In the genomic region with DNA sequence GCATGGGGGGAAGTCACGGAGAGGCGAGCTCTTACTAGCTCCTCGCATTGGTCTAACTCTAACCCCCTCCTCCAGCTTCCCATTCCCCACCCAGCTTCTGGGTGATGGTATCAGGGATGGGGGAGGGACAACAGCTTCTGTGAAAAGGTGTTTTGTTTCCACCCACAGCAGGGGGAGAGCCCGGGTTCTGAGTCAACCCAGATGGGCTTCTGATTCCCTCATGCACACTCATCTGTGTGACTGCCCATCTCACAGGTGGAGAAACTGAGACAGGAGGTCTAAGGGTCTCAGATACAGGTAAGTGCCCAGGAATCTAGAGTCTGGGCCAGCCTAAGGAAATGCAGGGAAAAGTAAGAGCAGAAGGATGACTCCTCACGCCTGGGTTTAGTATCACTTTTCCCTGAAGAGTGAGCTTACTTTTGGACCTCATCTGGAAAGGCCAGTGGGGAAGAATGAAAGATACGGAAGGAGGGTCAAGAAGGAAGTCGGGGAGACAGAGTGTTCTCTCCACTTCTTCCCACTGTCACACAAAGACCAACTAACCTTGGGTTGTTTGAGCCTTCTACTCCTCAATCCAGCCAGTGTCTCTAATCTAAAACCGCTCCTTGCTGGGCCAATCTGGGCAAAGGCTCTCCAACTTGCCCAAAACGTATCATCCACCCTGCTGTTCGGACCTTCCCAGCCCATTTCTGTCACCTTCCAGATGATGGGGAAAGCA, we compare ENCODE assay signal across 8 cellular contexts. TPM values are rescaled to one million over a fixed set of nuclear protein-coding genes. Genes with fewer than 3 reads are reported as not detected.
A peak's percentile ranks its signal among the peaks of the same experiment; 100 is the strongest.
DNase-seq lines count a peak whose midpoint lies in the region; ATAC-seq, FAIRE-seq and TF ChIP-seq lines count a peak whose summit lies in the region.
"Had no signal": no experiment of that assay in that cellular context is flagged by ENCODE, and none has a peak within 500 bp of the region (broad histone marks: within the 10 kb centered on the region; RNA-seq: fewer than 3 reads in every experiment).

No MANE protein-coding gene starts in this region.

- POLR2A ChIA-PET in PC-3 (lab: Charles Lee; ENCODE audit: unreplicated experiment) (interaction anchor here (0.6 kb wide), 1 partner anchor 21 kb away, joined by 4 read pairs; no protein-coding TSS in a partner anchor), endothelial cell of umbilical vein (lab: Charles Lee) (interaction anchor here (0.9 kb wide), 1 partner anchor 70 kb away, joined by 3 read pairs; no protein-coding TSS in a partner anchor)

- H3K9me1 ChIP-seq in endothelial cell of umbilical vein (replicated peaks; ENCODE audit: control insufficient read depth, extremely low read depth, insufficient read depth, low read length) = no peaks in the 10 kb centered on the region

- no peak overlapping the region for H3K9ac ChIP-seq in PC-3 (ENCODE audit: low read length)
- no peak overlapping the region for H3K9ac ChIP-seq in endothelial cell of umbilical vein (replicated peaks; ENCODE audit: extremely low read depth, insufficient read depth, low read length)

- DNase-seq in PC-3 (no peak), endothelial cell of umbilical vein (ENCODE audit: low read depth, low spot score) (no peak), skeletal muscle cell (ENCODE audit: low read depth) (no peak), MV-4-11 (lab: John Stamatoyannopoulos, UW) (no peak)
- DNase-seq: NCI-H2107 had no signal

- peaks cover 13% of the 10 kb centered on the region for H3F3A ChIP-seq in PC-3 (ENCODE audit: low read length, unreplicated experiment)

- no peaks in the 10 kb centered on the region for H3K9me2 ChIP-seq in PC-3 (replicated peaks; ENCODE audit: low read length)

- H3K4me1 ChIP-seq in PC-3 (ENCODE audit: insufficient read depth, low read length) (peaks cover 39% of the 10 kb centered on the region), endothelial cell of umbilical vein (ENCODE audit: control insufficient read depth, extremely low read depth, insufficient read depth, low read length) (peaks cover 42% of the 10 kb centered on the region)

- H3K27ac ChIP-seq in PC-3 (ENCODE audit: low read length) = no peak overlapping the region
- H3K27ac ChIP-seq in endothelial cell of umbilical vein (ENCODE audit: insufficient read depth, low read depth, low read length) = peak overlapping the region; percentile 79

- H3K36me3 ChIP-seq in PC-3 (ENCODE audit: low read depth, low read length) (peaks cover 21% of the 10 kb centered on the region), endothelial cell of umbilical vein (ENCODE audit: control insufficient read depth in 2 of 2, extremely low read depth in 1 of 2, insufficient read depth in 2 of 2, low read length in 2 of 2) (peaks cover 19 to 20% of the 10 kb centered on the region in 2 experiments)

- H3K79me2 ChIP-seq in PC-3 (ENCODE audit: low read length) = peaks cover 46% of the 10 kb centered on the region
- peaks cover 41% of the 10 kb centered on the region for H3K79me2 ChIP-seq in endothelial cell of umbilical vein (ENCODE audit: control insufficient read depth, insufficient read depth, low read length)

- H3K9me3 ChIP-seq in PC-3 (ENCODE audit: low read length) (no peaks in the 10 kb centered on the region), endothelial cell of umbilical vein (replicated peaks; ENCODE audit: control insufficient read depth, insufficient read depth, low read length) (no peaks in the 10 kb centered on the region)

- H4K20me1 ChIP-seq in PC-3 (ENCODE audit: low read length) = peaks cover 35% of the 10 kb centered on the region
- H4K20me1 ChIP-seq in endothelial cell of umbilical vein (replicated peaks; ENCODE audit: control insufficient read depth, extremely low read depth, insufficient read depth, low read length) = no peaks in the 10 kb centered on the region

- ATAC-seq in PC-3 (no peak), GM21390 (IDR thresholded peaks at IDR 0.05; ENCODE audit: unreplicated experiment) (no peak), HG02973 (IDR thresholded peaks at IDR 0.05; ENCODE audit: unreplicated experiment) (no peak)

- H3K27me3 ChIP-seq in PC-3 (ENCODE audit: low read length) (no peaks in the 10 kb centered on the region), endothelial cell of umbilical vein (ENCODE audit: control insufficient read depth in 2 of 2, insufficient read depth in 2 of 2, low read length in 2 of 2) (no peaks in the 10 kb centered on the region)

- BruUV-seq in PC-3 (replicated peaks; lab: Mats Ljungman, UMichigan) (TSS peak; percentile 25), endothelial cell of umbilical vein (replicated peaks; lab: Mats Ljungman, UMichigan) (no TSS peak)

- H3K4me2 ChIP-seq in PC-3 (ENCODE audit: low read length) (peak overlapping the region; percentile 100), endothelial cell of umbilical vein (ENCODE audit: insufficient read depth, low read length) (peak overlapping the region; percentile 52)

- intact Hi-C loops in PC-3 (cut with micrococcal nuclease) (no loop called here), endothelial cell of umbilical vein (cut with micrococcal nuclease) (loop anchor here (10.0 kb wide), 2 partner anchors 149 to 621 kb away; a partner anchor contains a TSS)

- no peak for TF ChIP-seq POLR2A in endothelial cell of umbilical vein (IDR thresholded peaks at IDR 0.05; ENCODE audit: low read depth, low read length)

- H3K4me3 ChIP-seq in PC-3 (ENCODE audit: low read length) (peak overlapping the region; percentile 81), endothelial cell of umbilical vein (replicated peaks in 1 of 3; ENCODE audit: insufficient read depth in 1 of 3, low read depth in 1 of 3, low read length in 3 of 3) (peak overlapping the region in 1 of 3 experiments; percentile 69), skeletal muscle cell (ENCODE audit: low read depth, low read length) (peak overlapping the region; percentile 81)

- CTCF ChIA-PET in PC-3 (lab: Charles Lee) = no interaction called here
- CTCF ChIA-PET in endothelial cell of umbilical vein (lab: Charles Lee) = interaction anchor here (1.2 to 3.0 kb wide), 5 partner anchors 15 to 152 kb away, joined by 5 to 25 read pairs (median 12); a partner anchor contains a TSS

- TF ChIP-seq CTCF in PC-3 (conservative IDR thresholded peaks at IDR 0.05; ENCODE audit: low read depth, low read length) (no peak), endothelial cell of umbilical vein (IDR thresholded peaks at IDR 0.05; ENCODE audit: extremely low read depth in 1 of 2, insufficient read depth in 1 of 2, low read depth in 1 of 2, low read length in 2 of 2) (no peak)

- dilution Hi-C loops in endothelial cell of umbilical vein (cut with MboI; ENCODE audit: extremely low pct_ligation_motif_present, low sequenced_read_pairs) = no loop called here

- FAIRE-seq in endothelial cell of umbilical vein (lab: Jason Lieb, UNC) = no peak

- H2AFZ ChIP-seq in PC-3 (ENCODE audit: low read length) = no peak overlapping the region
- no peak overlapping the region for H2AFZ ChIP-seq in endothelial cell of umbilical vein (ENCODE audit: low read depth, low read length)

RNA-seq across cellular contexts. Expression of a gene that starts 3.1 kb away (rescaled TPM):
- total RNA-seq in PC-3 (2014; rRNA removed) (0.63 and 0.77 TPM in 2 replicates), endothelial cell of umbilical vein (1.7 and 2.1 TPM in 2 replicates)
- polyA plus RNA-seq in endothelial cell of umbilical vein = 0.72 TPM in 2 replicates
- 0.75 and 0.83 TPM in 2 replicates for polyA plus RNA-seq in endothelial cell of umbilical vein (2011; cell fraction: cytosol; rRNA removed)
- 0.70 and 0.83 TPM in 2 replicates for polyA plus RNA-seq in endothelial cell of umbilical vein (2011; cell fraction: nucleus; rRNA removed)
- 1.6 and 2.4 TPM in 2 replicates for polyA plus RNA-seq in endothelial cell of umbilical vein (2012)
- polyA minus RNA-seq in endothelial cell of umbilical vein = 0.98 and 1.0 TPM in 2 replicates
- polyA minus RNA-seq in endothelial cell of umbilical vein (2011; cell fraction: cytosol; rRNA and poly(A)+ RNA removed) = 1.6 TPM
- 0.24 and 0.38 TPM in 2 replicates for polyA minus RNA-seq in endothelial cell of umbilical vein (2011; cell fraction: nucleus; rRNA and poly(A)+ RNA removed)

RNA-seq across cellular contexts. Expression of a gene that starts 11.2 kb away (rescaled TPM):
- total RNA-seq in PC-3 (2014; rRNA removed) (14.6 and 16.4 TPM in 2 replicates), endothelial cell of umbilical vein (16.5 and 17.3 TPM in 2 replicates)
- polyA plus RNA-seq in endothelial cell of umbilical vein = 10.4 and 12.1 TPM in 2 replicates
- polyA plus RNA-seq in endothelial cell of umbilical vein (2011; cell fraction: cytosol; rRNA removed) = 5.0 and 7.6 TPM in 2 replicates
- 18.5 and 22.3 TPM in 2 replicates for polyA plus RNA-seq in endothelial cell of umbilical vein (2011; cell fraction: nucleus; rRNA removed)
- polyA plus RNA-seq in endothelial cell of umbilical vein (2012) = 10.1 and 11.7 TPM in 2 replicates
- 10.2 and 10.9 TPM in 2 replicates for polyA minus RNA-seq in endothelial cell of umbilical vein
- 12.5 TPM for polyA minus RNA-seq in endothelial cell of umbilical vein (2011; cell fraction: cytosol; rRNA and poly(A)+ RNA removed)
- polyA minus RNA-seq in endothelial cell of umbilical vein (2011; cell fraction: nucleus; rRNA and poly(A)+ RNA removed) = 9.7 and 18.8 TPM in 2 replicates

RNA-seq across cellular contexts. Expression of a gene that starts 28.7 kb away (rescaled TPM):
- 103 and 126 TPM in 2 replicates for total RNA-seq in PC-3 (2014; rRNA removed)
- total RNA-seq in endothelial cell of umbilical vein = 282 and 301 TPM in 2 replicates
- polyA plus RNA-seq in endothelial cell of umbilical vein = 215 and 230 TPM in 2 replicates
- 140 and 162 TPM in 2 replicates for polyA plus RNA-seq in endothelial cell of umbilical vein (2011; cell fraction: cytosol; rRNA removed)
- 382 and 429 TPM in 2 replicates for polyA plus RNA-seq in endothelial cell of umbilical vein (2011; cell fraction: nucleus; rRNA removed)
- polyA plus RNA-seq in endothelial cell of umbilical vein (2012) = 185 and 188 TPM in 2 replicates
- 426 and 435 TPM in 2 replicates for polyA minus RNA-seq in endothelial cell of umbilical vein
- polyA minus RNA-seq in endothelial cell of umbilical vein (2011; cell fraction: cytosol; rRNA and poly(A)+ RNA removed) = 351 TPM
- 222 and 293 TPM in 2 replicates for polyA minus RNA-seq in endothelial cell of umbilical vein (2011; cell fraction: nucleus; rRNA and poly(A)+ RNA removed)

RNA-seq across cellular contexts. Expression of a gene that starts 29.4 kb away (rescaled TPM):
- total RNA-seq in PC-3 (2014; rRNA removed) (2.2 and 2.5 TPM in 2 replicates), endothelial cell of umbilical vein (0.30 TPM in 1 of 2 replicates, not detected in the other)
- polyA plus RNA-seq in endothelial cell of umbilical vein = 0.03 and 0.14 TPM in 2 replicates
- polyA plus RNA-seq in endothelial cell of umbilical vein (2011; cell fraction: cytosol; rRNA removed) = 0.06 and 0.09 TPM in 2 replicates
- 0.11 and 0.21 TPM in 2 replicates for polyA plus RNA-seq in endothelial cell of umbilical vein (2011; cell fraction: nucleus; rRNA removed)
- polyA plus RNA-seq in endothelial cell of umbilical vein (2012) = 0.12 TPM in 1 of 2 replicates, not detected in the other
- polyA minus RNA-seq in endothelial cell of umbilical vein = 0.15 TPM in 1 of 2 replicates, not detected in the other
- 1.5 TPM for polyA minus RNA-seq in endothelial cell of umbilical vein (2011; cell fraction: cytosol; rRNA and poly(A)+ RNA removed)
- polyA minus RNA-seq in endothelial cell of umbilical vein (2011; cell fraction: nucleus; rRNA and poly(A)+ RNA removed) = not detected in 2 replicates
- total RNA-seq: glomerular endothelial cell had no signal

RNA-seq across cellular contexts. Expression of a gene that starts 48.5 kb away (rescaled TPM):
- total RNA-seq in PC-3 (2014; rRNA removed) (1.7 TPM in 1 of 2 replicates, not detected in the other), endothelial cell of umbilical vein (not detected in 2 replicates)
- polyA plus RNA-seq in endothelial cell of umbilical vein = not detected in 2 replicates
- polyA plus RNA-seq in endothelial cell of umbilical vein (2011; cell fraction: cytosol; rRNA removed) = not detected in 2 replicates
- polyA plus RNA-seq in endothelial cell of umbilical vein (2011; cell fraction: nucleus; rRNA removed) = not detected in 2 replicates
- polyA plus RNA-seq in endothelial cell of umbilical vein (2012) = 0.85 and 0.87 TPM in 2 replicates
- polyA minus RNA-seq in endothelial cell of umbilical vein = 1.6 and 3.4 TPM in 2 replicates
- polyA minus RNA-seq in endothelial cell of umbilical vein (2011; cell fraction: cytosol; rRNA and poly(A)+ RNA removed) = not detected
- polyA minus RNA-seq in endothelial cell of umbilical vein (2011; cell fraction: nucleus; rRNA and poly(A)+ RNA removed) = not detected in 2 replicates
